ENCODE assay signal across 11 cellular contexts in the genomic region with DNA sequence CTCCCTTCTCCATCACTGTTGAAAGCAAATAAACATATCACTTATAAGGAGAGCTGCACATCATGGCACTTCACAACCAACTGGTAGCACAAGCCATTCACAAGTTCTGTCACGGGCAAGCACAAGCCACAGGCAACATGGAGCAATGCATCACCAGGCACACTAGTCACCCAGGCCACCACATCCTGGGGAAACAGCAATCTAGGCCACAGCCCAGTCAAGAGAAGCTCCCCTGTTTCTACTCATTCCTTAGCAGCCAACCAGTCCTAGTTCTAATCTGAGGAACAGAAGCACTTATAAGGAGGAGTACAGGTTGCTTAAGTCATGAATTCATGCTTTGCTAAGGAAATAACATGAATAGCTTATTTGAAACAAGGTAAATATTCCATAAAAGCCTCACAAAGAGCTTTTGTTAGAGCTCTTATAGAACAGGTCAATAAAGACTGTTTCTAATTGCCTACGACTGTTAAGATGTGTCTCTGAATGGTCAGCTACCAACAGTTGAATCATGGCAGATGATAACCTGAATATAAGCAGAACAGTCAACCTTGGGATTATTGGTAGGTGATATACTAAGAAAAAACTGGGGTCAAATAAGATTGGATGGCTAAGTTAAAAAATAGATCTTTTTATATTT.
DNase-seq lines count a peak whose midpoint lies in the region; ATAC-seq, FAIRE-seq and TF ChIP-seq lines count a peak whose summit lies in the region.
"Had no signal": no experiment of that assay in that cellular context is flagged by ENCODE, and none has a peak within 500 bp of the region (broad histone marks: within the 10 kb centered on the region; RNA-seq: fewer than 3 reads in every experiment).

No MANE protein-coding gene starts in this region.

- in situ Hi-C loops in GM12878 (cut with MboI): no loop called here

- H3K4me3 Mint-ChIP-seq in CD4-positive, alpha-beta memory T cell: peak overlapping the region in 2 of 8 donors; percentile 0 to 56
- H3K4me3 Mint-ChIP-seq in T-helper 17 cell: peak overlapping the region; percentile 61
- H3K4me3 Mint-ChIP-seq: B cell; naive thymus-derived CD8-positive, alpha-beta T cell had no signal

- peaks cover 32 to 34% of the 10 kb centered on the region in 2 donors for H3K36me3 Mint-ChIP-seq in CD4-positive, alpha-beta memory T cell
- peaks cover 9% of the 10 kb centered on the region for H3K36me3 Mint-ChIP-seq in T-helper 17 cell (ENCODE audit: low read depth)

- ATAC-seq in GM21576 (IDR thresholded peaks at IDR 0.05; ENCODE audit: unreplicated experiment) (peak; percentile 43), T-helper 17 cell (peak; percentile 92), GM12878 (peak; percentile 54)

- H3K36me3 ChIP-seq in CD4-positive, alpha-beta memory T cell (ENCODE audit: insufficient read depth, low read length): peaks cover 11% of the 10 kb centered on the region
- H3K36me3 ChIP-seq in GM12878 (ENCODE audit: control insufficient read depth in 2 of 2, insufficient read depth in 2 of 2, low read length in 1 of 2) (no peaks in the 10 kb centered on the region), esophagus squamous epithelium (peaks cover 0 to 30% (median 0%) of the 10 kb centered on the region in 3 donors)

- CTCF ChIA-PET in CD4-positive, alpha-beta memory T cell (lab: Charles Lee; ENCODE audit: partially characterized antibody): interaction anchor here (0.6 to 5.6 kb wide), 3 partner anchors 13 to 60 kb away, joined by 3 to 37 read pairs (median 5); no protein-coding TSS in a partner anchor
- CTCF ChIA-PET in GM12878 (lab: Yijun Ruan, JAX): interaction anchor here (0.7 to 3.6 kb wide), 7 partner anchors 9 to 1203 kb away, joined by 3 to 14 read pairs (median 4); no protein-coding TSS in a partner anchor

- no peak overlapping the region for H3K4me3 ChIP-seq in CD4-positive, alpha-beta memory T cell (ENCODE audit: low read length in 2 of 2)
- H3K4me3 ChIP-seq in GM12878: no peak overlapping the region
- H3K4me3 ChIP-seq in esophagus squamous epithelium: no peak overlapping the region

- POLR2A ChIA-PET in CD4-positive, alpha-beta memory T cell (lab: Charles Lee; ENCODE audit: partially characterized antibody): interaction anchor here (10.5 kb wide), 1 partner anchor 13 kb away, joined by 129 read pairs; no protein-coding TSS in a partner anchor
- POLR2A ChIA-PET in GM12878 (lab: Charles Lee): interaction anchor here (1.3 kb wide), 1 partner anchor 12 kb away, joined by 8 read pairs; no protein-coding TSS in a partner anchor

- H3K27me3 ChIP-seq in CD4-positive, alpha-beta memory T cell (ENCODE audit: insufficient read depth, low read length): no peaks in the 10 kb centered on the region
- H3K27me3 ChIP-seq in GM12878 (replicated peaks in 1 of 2; ENCODE audit: control insufficient read depth in 2 of 2, insufficient read depth in 2 of 2, low read length in 1 of 2): no peaks in the 10 kb centered on the region
- H3K27me3 ChIP-seq in esophagus squamous epithelium: no peaks in the 10 kb centered on the region

- H3K79me2 ChIP-seq in GM12878 (ENCODE audit: control insufficient read depth, insufficient read depth, low read length): no peaks in the 10 kb centered on the region; the same call in 1 of the 2 replicates

- no peak for TF ChIP-seq POLR2A in GM12878 (IDR thresholded peaks at IDR 0.05; ENCODE audit: low read depth, low read length)
- no peak for TF ChIP-seq POLR2A in esophagus squamous epithelium (IDR thresholded peaks at IDR 0.05)

- H3K4me1 ChIP-seq in CD4-positive, alpha-beta memory T cell (ENCODE audit: insufficient read depth, low read length): peaks cover 38% of the 10 kb centered on the region
- H3K4me1 ChIP-seq in GM12878 (ENCODE audit: control insufficient read depth, insufficient read depth, low read length) (peaks cover under 1% of the 10 kb centered on the region; the same call in 1 of the 2 replicates), esophagus squamous epithelium (peaks cover 0 to 3% (median 0%) of the 10 kb centered on the region in 3 donors)

- H3K27ac Mint-ChIP-seq in CD4-positive, alpha-beta memory T cell: peak overlapping the region in 5 of 7 donors; percentile 44 to 83 (median 72)
- H3K27ac Mint-ChIP-seq in T-helper 17 cell: peak overlapping the region; percentile 72
- H3K27ac Mint-ChIP-seq: B cell had no signal

- peak in 3 of 5 donors; percentile 34 to 52 (median 41) for DNase-seq in CD4-positive, alpha-beta memory T cell
- DNase-seq in T-helper 17 cell: peak in 1 of 3 donors; percentile 7
- no peak for DNase-seq in GM12878 (ENCODE audit: low read depth, low spot score)
- no peak for DNase-seq in NCI-H69 (lab: John Stamatoyannopoulos, UW)
- no peak for DNase-seq in retina
- no peak for DNase-seq in esophagus squamous epithelium (lab: John Stamatoyannopoulos, UW)
- no peak for DNase-seq in activated gamma-delta T cell treated with Interleukin-2 at 50 U/mL for 16 hours
- DNase-seq: hypothalamus; naive thymus-derived CD8-positive, alpha-beta T cell had no signal

- H3K27me3 Mint-ChIP-seq in CD4-positive, alpha-beta memory T cell: no peaks in the 10 kb centered on the region
- no peaks in the 10 kb centered on the region for H3K27me3 Mint-ChIP-seq in T-helper 17 cell
- H3K27me3 Mint-ChIP-seq: B cell; naive thymus-derived CD8-positive, alpha-beta T cell had no signal

- RAD21 ChIA-PET in GM12878 (lab: Charles Lee; ENCODE audit: unreplicated experiment): interaction anchor here (1.0 to 1.7 kb wide), 2 partner anchors 45 to 164 kb away, joined by 3 to 5 read pairs; no protein-coding TSS in a partner anchor

- peaks cover 23 to 38% (median 31%) of the 10 kb centered on the region in 4 donors for H3K4me1 Mint-ChIP-seq in CD4-positive, alpha-beta memory T cell
- peaks cover 29% of the 10 kb centered on the region for H3K4me1 Mint-ChIP-seq in T-helper 17 cell
- H3K4me1 Mint-ChIP-seq: B cell had no signal

- H4K20me1 ChIP-seq in GM12878 (ENCODE audit: control insufficient read depth, insufficient read depth): no peaks in the 10 kb centered on the region

- no peak overlapping the region for H2AFZ ChIP-seq in GM12878 (ENCODE audit: control insufficient read depth, low read depth, low read length)

- SMC1A ChIA-PET in GM12878 (lab: Charles Lee; ENCODE audit: uncharacterized antibody, unreplicated experiment): interaction anchor here (1.0 to 4.7 kb wide), 5 partner anchors 12 to 104 kb away, joined by 3 to 32 read pairs (median 15); no protein-coding TSS in a partner anchor

- peak; percentile 44 for FAIRE-seq in GM12878 (lab: Jason Lieb, UNC)

- TF ChIP-seq EP300 in GM12878 (IDR thresholded peaks at IDR 0.05; ENCODE audit: borderline replicate concordance in 1 of 2, control insufficient read depth in 1 of 2, low read depth in 2 of 2, low read length in 2 of 2): no peak

- no peak overlapping the region for H3K4me2 ChIP-seq in GM12878 (ENCODE audit: control insufficient read depth, insufficient read depth)

- 8% methylated on average over 2 of the region's 2 CpGs for WGBS in GM12878 (ENCODE audit: insufficient coverage, insufficient replicate concordance, low lambda C conversion rate, missing lambda C conversion rate)
- whole genome bisulfite sequencing in esophagus squamous epithelium, 2 donors: 87 to 100% methylated on average over 1 of the region's 2 CpGs

- TF ChIP-seq RAD21 in GM12878 (IDR thresholded peaks at IDR 0.05; ENCODE audit: insufficient read depth, low read depth, low read length): no peak

- no TSS peak for BruUV-seq in GM12878 (replicated peaks; lab: Mats Ljungman, UMichigan)

- H3K27ac ChIP-seq in CD4-positive, alpha-beta memory T cell (ENCODE audit: low read depth, low read length): no peak overlapping the region
- H3K27ac ChIP-seq in GM12878 (ENCODE audit: control insufficient read depth, insufficient read depth) (no peak overlapping the region), esophagus squamous epithelium (no peak overlapping the region)

- no peak overlapping the region for H3K9ac ChIP-seq in GM12878 (ENCODE audit: control insufficient read depth, insufficient read depth, low read length)

- intact Hi-C loops in CD4-positive, alpha-beta memory T cell (cut with micrococcal nuclease): no loop called here
- intact Hi-C loops in GM12878 (cut with micrococcal nuclease; ENCODE audit: unreplicated experiment): no loop called here
- intact Hi-C loops in esophagus squamous epithelium (cut with DNase I): no loop called here

- no peaks in the 10 kb centered on the region for H3K9me3 ChIP-seq in CD4-positive, alpha-beta memory T cell (ENCODE audit: control insufficient read depth in 1 of 2, low read length in 2 of 2)
- H3K9me3 ChIP-seq in T-helper 17 cell (ENCODE audit: control insufficient read depth, low read length, poor library complexity, severe bottlenecking): no peaks in the 10 kb centered on the region
- no peaks in the 10 kb centered on the region for H3K9me3 ChIP-seq in GM12878 (replicated peaks; ENCODE audit: control insufficient read depth, insufficient read depth, low read length)
- no peaks in the 10 kb centered on the region for H3K9me3 ChIP-seq in esophagus squamous epithelium

- no peak for TF ChIP-seq CTCF in GM12878 (IDR thresholded peaks at IDR 0.05 in 2 of 3, conservative IDR thresholded peaks at IDR 0.05 in 1 of 3; ENCODE audit: control insufficient read depth in 2 of 3, extremely low read depth in 1 of 3, insufficient read depth in 1 of 3, low read depth in 3 of 3, low read length in 3 of 3)
- TF ChIP-seq CTCF in esophagus squamous epithelium (IDR thresholded peaks at IDR 0.05): no peak

- H3K9me3 Mint-ChIP-seq in CD4-positive, alpha-beta memory T cell: no peaks in the 10 kb centered on the region
- H3K9me3 Mint-ChIP-seq: naive thymus-derived CD8-positive, alpha-beta T cell had no signal

TF ChIP-seq in GM12878, 131 proteins besides CTCF, POLR2A, EP300 and RAD21:
- TF ChIP-seq RUNX3 (IDR thresholded peaks at IDR 0.05; ENCODE audit: low read length) (peak; percentile 46), NFYA (IDR thresholded peaks at IDR 0.05; ENCODE audit: borderline replicate concordance, low read depth, low read length) (no peak), MEF2A (IDR thresholded peaks at IDR 0.05; ENCODE audit: insufficient read depth, low read depth, low read length) (no peak)

Comparison
In these comparisons a context has a peak if more than half of its experiments do, and no peak if none do; other contexts are left out.
1. DNase-seq: peak in CD4-positive, alpha-beta memory T cell (3 of 5); none in GM12878 (single experiment), NCI-H69 (single experiment), retina (single experiment), esophagus squamous epithelium (single experiment) and activated gamma-delta T cell treated with Interleukin-2 at 50 U/mL for 16 hours (single experiment).
2. Peak in every context shown above with its lines, with median percentiles within 50 percentile points of each other: ATAC-seq.